In genomic region chr14:41873379-41874034, GRCh38 we compare ENCODE assay signal across 18 cellular contexts.
DNase-seq lines count a peak whose midpoint lies in the region; ATAC-seq, FAIRE-seq and TF ChIP-seq lines count a peak whose summit lies in the region.
"Had no signal": no experiment of that assay in that cellular context is flagged by ENCODE, and none has a peak within 500 bp of the region (broad histone marks: within the 10 kb centered on the region; RNA-seq: fewer than 3 reads in every experiment).

No MANE protein-coding gene starts in this region.

- POLR2A ChIA-PET in HepG2 (lab: Yijun Ruan, JAX), result no interaction called here

- H3K79me2 ChIP-seq in HepG2 (ENCODE audit: insufficient read depth, low read length), result no peaks in the 10 kb centered on the region

- no peaks in the 10 kb centered on the region for H4K20me1 ChIP-seq in HepG2 (ENCODE audit: insufficient read depth, low read length)

- no peak overlapping the region for H2AFZ ChIP-seq in HepG2 (ENCODE audit: low read length)

- peaks cover 54% of the 10 kb centered on the region for H3K9me3 ChIP-seq in HepG2 (ENCODE audit: low read length)
- H3K9me3 ChIP-seq: heart left ventricle had no signal

- H3K27me3 ChIP-seq in HepG2 (ENCODE audit: control insufficient read depth in 1 of 2, insufficient read depth in 2 of 2, low read length in 2 of 2), result no peaks in the 10 kb centered on the region
- H3K27me3 ChIP-seq: heart left ventricle had no signal

- ATAC-seq in HepG2, result no peak
- ATAC-seq: effector memory CD8-positive, alpha-beta T cell; heart left ventricle; Panc1 had no signal

- no peak overlapping the region for H3K4me3 Mint-ChIP-seq in type B pancreatic cell
- H3K4me3 Mint-ChIP-seq: activated B cell treated with CpG ODN at 0.5 μM for 24 hours; effector memory CD8-positive, alpha-beta T cell; HFFc6 had no signal

- TF ChIP-seq POLR2A in HepG2 (IDR thresholded peaks at IDR 0.05; ENCODE audit: insufficient read depth in 1 of 2, low read depth in 2 of 2, low read length in 2 of 2) (no peak), GM12892 (IDR thresholded peaks at IDR 0.05; ENCODE audit: low read depth, low read length) (no peak)

- TF ChIP-seq EP300 in HepG2 (IDR thresholded peaks at IDR 0.05; ENCODE audit: low read depth in 2 of 2, low read length in 2 of 2) (no peak), HepG2 (CRISPR knock-in tag; IDR thresholded peaks at IDR 0.05; ENCODE audit: borderline replicate concordance) (no peak)

- TF ChIP-seq RAD21 in HepG2 (CRISPR knock-in tag; IDR thresholded peaks at IDR 0.05), result no peak

- H3K9ac ChIP-seq in HepG2 (ENCODE audit: insufficient read depth, low read depth, low read length), result no peak overlapping the region

- no peaks in the 10 kb centered on the region for H3K9me3 Mint-ChIP-seq in type B pancreatic cell

- H3K4me2 ChIP-seq in HepG2 (ENCODE audit: low read depth, low read length), result no peak overlapping the region

- no peaks in the 10 kb centered on the region for H3K36me3 Mint-ChIP-seq in type B pancreatic cell

- BruUV-seq in HepG2 (replicated peaks; lab: Mats Ljungman, UMichigan), result no TSS peak

- no peaks in the 10 kb centered on the region for H3K4me1 ChIP-seq in HepG2 (ENCODE audit: insufficient read depth, low read length)
- H3K4me1 ChIP-seq: heart left ventricle had no signal

- H3K27ac Mint-ChIP-seq in type B pancreatic cell, result peak overlapping the region; percentile 11
- H3K27ac Mint-ChIP-seq: activated B cell treated with CpG ODN at 0.5 μM for 24 hours; effector memory CD8-positive, alpha-beta T cell; HFFc6 had no signal

- FAIRE-seq in HepG2 (lab: Jason Lieb, UNC) (no peak), GM12892 (lab: Jason Lieb, UNC) (no peak)
- FAIRE-seq: bronchial epithelial cell had no signal

- no peaks in the 10 kb centered on the region for H3K27me3 Mint-ChIP-seq in type B pancreatic cell
- H3K27me3 Mint-ChIP-seq: activated B cell treated with CpG ODN at 0.5 μM for 24 hours; effector memory CD8-positive, alpha-beta T cell had no signal

- H3K27ac ChIP-seq in HepG2 (ENCODE audit: extremely low read length, insufficient read depth, low read length), result no peak overlapping the region
- H3K27ac ChIP-seq: heart left ventricle had no signal

- CTCF ChIA-PET in HepG2 (lab: Yijun Ruan, JAX; ENCODE audit: low intra/inter-chr PET ratio, low total read pairs), result no interaction called here

- 4% methylated on average over 2 of the region's 2 CpGs for WGBS in HepG2 (ENCODE audit: low lambda C conversion rate)

- TF ChIP-seq CTCF in cardiac fibroblast (IDR thresholded peaks at IDR 0.05; ENCODE audit: low read depth, low read length) (no peak), type B pancreatic cell (conservative IDR thresholded peaks at IDR 0.05) (no peak), HepG2 (CRISPR knock-in tag; IDR thresholded peaks at IDR 0.05) (no peak)

- no peaks in the 10 kb centered on the region for H3K36me3 ChIP-seq in HepG2 (replicated peaks in 1 of 2; ENCODE audit: control insufficient read depth in 1 of 2, insufficient read depth in 2 of 2, low read length in 2 of 2)
- H3K36me3 ChIP-seq: heart left ventricle had no signal

- intact Hi-C loops in HepG2 (cut with micrococcal nuclease; ENCODE audit: unreplicated experiment), result no loop called here

- in situ Hi-C loops in HepG2 (cut with HindIII; ENCODE audit: extremely low pct_ligation_motif_present, low pct_unique_long_range_greater_than_20kb), result no loop called here

- DNase-seq in NCI-H1694 (lab: John Stamatoyannopoulos, UW) (peak; percentile 29), NCI-H1694 treated with DMSO at 0.1 percent for 48 hours (lab: John Stamatoyannopoulos, UW) (no peak), cardiac fibroblast (ENCODE audit: low read depth in 2 of 2) (peak; percentile 26 to 74), iris pigment epithelial cell (ENCODE audit: low read depth) (peak; percentile 48), type B pancreatic cell (ENCODE audit: extremely low spot score, unreplicated experiment) (no peak), SHP77 treated with DMSO at 0.1 percent for 48 hours (lab: John Stamatoyannopoulos, UW) (no peak), HepG2 (ENCODE audit: low spot score) (no peak), GM12892 (ENCODE audit: insufficient read length) (no peak)
- DNase-seq: activated B cell treated with CpG ODN at 0.5 μM for 24 hours; activated naive CD4-positive, alpha-beta T cell; effector memory CD8-positive, alpha-beta T cell; heart left ventricle; HFFc6; NCI-H146; NCI-H524; SW 1271 had no signal

- peaks cover 7% of the 10 kb centered on the region for H3K4me1 Mint-ChIP-seq in type B pancreatic cell (ENCODE audit: unreplicated experiment)
- H3K4me1 Mint-ChIP-seq: activated B cell treated with CpG ODN at 0.5 μM for 24 hours had no signal

- H3K4me3 ChIP-seq in cardiac fibroblast (replicated peaks in 1 of 2; ENCODE audit: low read depth in 2 of 2, low read length in 2 of 2), result no peak overlapping the region
- no peak overlapping the region for H3K4me3 ChIP-seq in HepG2 (replicated peaks in 1 of 3; ENCODE audit: insufficient read depth in 1 of 3, low read depth in 2 of 3, low read length in 3 of 3)
- H3K4me3 ChIP-seq: heart left ventricle had no signal

TF ChIP-seq in HepG2, 621 proteins besides CTCF, POLR2A, EP300 and RAD21 (continues in another document):
- TF ChIP-seq FOXC1 (CRISPR knock-in tag; IDR thresholded peaks at IDR 0.05; ENCODE audit: borderline replicate concordance), result no peak
- no peak for TF ChIP-seq ASH2L (IDR thresholded peaks at IDR 0.05; ENCODE audit: insufficient read length, low read depth, low read length)
- no peak for TF ChIP-seq GTF2F1 (IDR thresholded peaks at IDR 0.05; ENCODE audit: low read length)
- TF ChIP-seq MAX (IDR thresholded peaks at IDR 0.05), result no peak
- TF ChIP-seq RAD51 (IDR thresholded peaks at IDR 0.05; ENCODE audit: borderline replicate concordance), result no peak
- no peak for TF ChIP-seq CENPT (CRISPR knock-in tag; IDR thresholded peaks at IDR 0.05; ENCODE audit: low read depth)
- no peak for TF ChIP-seq CENPX (CRISPR knock-in tag; IDR thresholded peaks at IDR 0.05)
- TF ChIP-seq ZNF687 (CRISPR knock-in tag; IDR thresholded peaks at IDR 0.05), result no peak
- TF ChIP-seq ATF1 (CRISPR knock-in tag; IDR thresholded peaks at IDR 0.05), result no peak
- no peak for TF ChIP-seq ARNT2 (CRISPR knock-in tag; IDR thresholded peaks at IDR 0.05; ENCODE audit: low read depth)
- no peak for TF ChIP-seq RFXANK (CRISPR knock-in tag; IDR thresholded peaks at IDR 0.05)
- no peak for TF ChIP-seq NFKB2 (CRISPR knock-in tag; IDR thresholded peaks at IDR 0.05; ENCODE audit: borderline replicate concordance)
- TF ChIP-seq ZNF34 (CRISPR knock-in tag; IDR thresholded peaks at IDR 0.05; ENCODE audit: borderline replicate concordance), result no peak
- no peak for TF ChIP-seq LCORL (IDR thresholded peaks at IDR 0.05)
- TF ChIP-seq LCORL (CRISPR knock-in tag; IDR thresholded peaks at IDR 0.05), result no peak
- no peak for TF ChIP-seq TEF (CRISPR knock-in tag; IDR thresholded peaks at IDR 0.05)
- no peak for TF ChIP-seq CCAR2 (optimal IDR thresholded peaks at IDR 0.05; ENCODE audit: low read depth, low read length)

Comparison
In these comparisons a context has a peak if more than half of its experiments do, and no peak if none do; other contexts are left out.
1. DNase-seq: peak in NCI-H1694 (single experiment), cardiac fibroblast (2 of 2) and iris pigment epithelial cell (single experiment); none in NCI-H1694 treated with DMSO at 0.1 percent for 48 hours (single experiment), type B pancreatic cell (single experiment), SHP77 treated with DMSO at 0.1 percent for 48 hours (single experiment), HepG2 (single experiment) and GM12892 (single experiment).